ENCODE assay signal across 9 cellular contexts in genomic region chr5:62720036-62720441, GRCh38.
DNase-seq lines count a peak whose midpoint lies in the region; ATAC-seq, FAIRE-seq and TF ChIP-seq lines count a peak whose summit lies in the region.
"Had no signal": no experiment of that assay in that cellular context is flagged by ENCODE, and none has a peak within 500 bp of the region (broad histone marks: within the 10 kb centered on the region; RNA-seq: fewer than 3 reads in every experiment).

No MANE protein-coding gene starts in this region.

- no peaks in the 10 kb centered on the region for H3K4me1 Mint-ChIP-seq in naive thymus-derived CD4-positive, alpha-beta T cell
- H3K4me1 Mint-ChIP-seq in activated CD4-positive, alpha-beta T cell treated with anti-CD3 and anti-CD28 coated beads, Interleukin-2, amount 10 ng/mL, durations not matched to agents 24 days and 14 days, result no peaks in the 10 kb centered on the region

- no peak overlapping the region for H3K27ac ChIP-seq in naive thymus-derived CD4-positive, alpha-beta T cell (ENCODE audit: low read depth, low read length)
- H3K27ac ChIP-seq: SJSA1 had no signal

- H3K4me3 ChIP-seq in BJ (ENCODE audit: low read depth, low read length) (no peak overlapping the region), HFF-Myc (replicated peaks; ENCODE audit: low read depth, low read length) (no peak overlapping the region)
- H3K4me3 ChIP-seq in naive thymus-derived CD4-positive, alpha-beta T cell (ENCODE audit: low read length), result no peak overlapping the region
- H3K4me3 ChIP-seq: SJSA1 had no signal

- no peak overlapping the region for H3K4me3 Mint-ChIP-seq in naive thymus-derived CD4-positive, alpha-beta T cell
- H3K4me3 Mint-ChIP-seq in activated CD4-positive, alpha-beta T cell treated with anti-CD3 and anti-CD28 coated beads, Interleukin-2, amount 10 ng/mL, durations not matched to agents 24 days and 14 days, result no peak overlapping the region

- CTCF ChIA-PET in BJ (lab: Yijun Ruan, JAX), result interaction anchor here (1.6 to 1.9 kb wide), 2 partner anchors 59 to 260 kb away, joined by 6 to 9 read pairs; no protein-coding TSS in a partner anchor
- CTCF ChIA-PET in naive thymus-derived CD4-positive, alpha-beta T cell (lab: Charles Lee), result interaction anchor here (0.6 kb wide), 1 partner anchor 267 kb away, joined by 3 read pairs; no protein-coding TSS in a partner anchor

- intact Hi-C loops in naive thymus-derived CD4-positive, alpha-beta T cell (cut with micrococcal nuclease), result no loop called here
- intact Hi-C loops in activated CD4-positive, alpha-beta T cell treated with anti-CD3 and anti-CD28 coated beads, Interleukin-2, amount 10 ng/mL, durations not matched to agents 24 days and 14 days (cut with micrococcal nuclease), result no loop called here

- H3K27me3 ChIP-seq in BJ (ENCODE audit: control insufficient read depth, insufficient read depth, low read length), result no peaks in the 10 kb centered on the region
- H3K27me3 ChIP-seq in naive thymus-derived CD4-positive, alpha-beta T cell (ENCODE audit: control insufficient read depth in 2 of 2, insufficient read depth in 2 of 2, low read length in 2 of 2), result no peaks in the 10 kb centered on the region
- H3K27me3 ChIP-seq: SJSA1 had no signal

- no peaks in the 10 kb centered on the region for H3K9me3 ChIP-seq in naive thymus-derived CD4-positive, alpha-beta T cell (ENCODE audit: control insufficient read depth in 2 of 3, low read length in 3 of 3)
- H3K9me3 ChIP-seq: SJSA1 had no signal

- POLR2A ChIA-PET in BJ (lab: Charles Lee), result no interaction called here
- POLR2A ChIA-PET in naive thymus-derived CD4-positive, alpha-beta T cell (lab: Charles Lee), result no interaction called here

- TF ChIP-seq CTCF in BJ (IDR thresholded peaks at IDR 0.05; ENCODE audit: insufficient read depth, low read depth, low read length), result peak; percentile 19; the same call in 1 of the 2 replicates
- no peak for TF ChIP-seq CTCF in HFF-Myc (IDR thresholded peaks at IDR 0.05; ENCODE audit: low read depth, low read length, missing control alignments)

- DNase-seq in BJ (ENCODE audit: low read depth), result no peak
- peak; percentile 15 for DNase-seq in GM12892 (ENCODE audit: insufficient read length)
- peak; percentile 12 for DNase-seq in HFF-Myc (ENCODE audit: extremely low read depth, low read depth)
- peak; percentile 12 for DNase-seq in LHCN-M2 (ENCODE audit: low read depth)
- peak; percentile 4 for DNase-seq in amniotic epithelial cell (ENCODE audit: low read depth)
- DNase-seq in naive thymus-derived CD4-positive, alpha-beta T cell, result no peak
- DNase-seq in NCI-H2227 treated with DMSO at 0.1 percent for 48 hours (lab: John Stamatoyannopoulos, UW), result no peak
- DNase-seq in activated CD4-positive, alpha-beta T cell treated with anti-CD3 and anti-CD28 coated beads, Interleukin-2, amount 10 ng/mL, durations not matched to agents 24 days and 14 days, result no peak

- peaks cover 0 to 2% (median 0%) of the 10 kb centered on the region in 11 donors for H3K9me3 Mint-ChIP-seq in naive thymus-derived CD4-positive, alpha-beta T cell
- H3K9me3 Mint-ChIP-seq in activated CD4-positive, alpha-beta T cell treated with anti-CD3 and anti-CD28 coated beads, Interleukin-2, amount 10 ng/mL, durations not matched to agents 24 days and 14 days, result peaks cover 4% of the 10 kb centered on the region

- FAIRE-seq in GM12892 (lab: Jason Lieb, UNC), result no peak

- H3K27me3 Mint-ChIP-seq in naive thymus-derived CD4-positive, alpha-beta T cell, result peaks cover 4 to 38% (median 30%) of the 10 kb centered on the region in 5 donors
- H3K27me3 Mint-ChIP-seq in activated CD4-positive, alpha-beta T cell treated with anti-CD3 and anti-CD28 coated beads, Interleukin-2, amount 10 ng/mL, durations not matched to agents 24 days and 14 days, result peaks cover 31% of the 10 kb centered on the region

- peak; percentile 58 for ATAC-seq in naive thymus-derived CD4-positive, alpha-beta T cell

- no peak overlapping the region for H3K27ac Mint-ChIP-seq in naive thymus-derived CD4-positive, alpha-beta T cell
- no peak overlapping the region for H3K27ac Mint-ChIP-seq in activated CD4-positive, alpha-beta T cell treated with anti-CD3 and anti-CD28 coated beads, Interleukin-2, amount 10 ng/mL, durations not matched to agents 24 days and 14 days

- no peaks in the 10 kb centered on the region for H3K36me3 ChIP-seq in BJ (ENCODE audit: control insufficient read depth, insufficient read depth, low read length)
- H3K36me3 ChIP-seq in naive thymus-derived CD4-positive, alpha-beta T cell (ENCODE audit: control insufficient read depth in 2 of 3, insufficient read depth in 3 of 3, low read length in 3 of 3), result no peaks in the 10 kb centered on the region
- H3K36me3 ChIP-seq: SJSA1 had no signal

- no peak for TF ChIP-seq POLR2A in GM12892 (IDR thresholded peaks at IDR 0.05; ENCODE audit: low read depth, low read length)

- no peaks in the 10 kb centered on the region for H3K4me1 ChIP-seq in naive thymus-derived CD4-positive, alpha-beta T cell (ENCODE audit: control insufficient read depth in 2 of 2, insufficient read depth in 2 of 2, low read length in 2 of 2)
- H3K4me1 ChIP-seq: SJSA1 had no signal

- no peaks in the 10 kb centered on the region for H3K36me3 Mint-ChIP-seq in naive thymus-derived CD4-positive, alpha-beta T cell
- no peaks in the 10 kb centered on the region for H3K36me3 Mint-ChIP-seq in activated CD4-positive, alpha-beta T cell treated with anti-CD3 and anti-CD28 coated beads, Interleukin-2, amount 10 ng/mL, durations not matched to agents 24 days and 14 days (ENCODE audit: low read depth)

Comparison
In these comparisons a context has a peak if more than half of its experiments do, and no peak if none do; other contexts are left out.
1. DNase-seq: peak in GM12892 (single experiment), HFF-Myc (single experiment), LHCN-M2 (single experiment) and amniotic epithelial cell (single experiment); none in BJ (single experiment), naive thymus-derived CD4-positive, alpha-beta T cell (0 of 9), NCI-H2227 treated with DMSO at 0.1 percent for 48 hours (single experiment) and activated CD4-positive, alpha-beta T cell treated with anti-CD3 and anti-CD28 coated beads, Interleukin-2, amount 10 ng/mL, durations not matched to agents 24 days and 14 days (single experiment).